1 cellular context compared by ENCODE assay signal in genomic region chr10:13739178-13739577, GRCh38.
A peak's percentile ranks its signal among the peaks of the same experiment; 100 is the strongest.
TF ChIP-seq lines count a peak whose summit lies in the region.

No MANE protein-coding gene starts in this region.

TF ChIP-seq in GM12878, 131 proteins besides CTCF, POLR2A, EP300 and RAD21 (continued from another document):
- TF ChIP-seq, protein P1, sequence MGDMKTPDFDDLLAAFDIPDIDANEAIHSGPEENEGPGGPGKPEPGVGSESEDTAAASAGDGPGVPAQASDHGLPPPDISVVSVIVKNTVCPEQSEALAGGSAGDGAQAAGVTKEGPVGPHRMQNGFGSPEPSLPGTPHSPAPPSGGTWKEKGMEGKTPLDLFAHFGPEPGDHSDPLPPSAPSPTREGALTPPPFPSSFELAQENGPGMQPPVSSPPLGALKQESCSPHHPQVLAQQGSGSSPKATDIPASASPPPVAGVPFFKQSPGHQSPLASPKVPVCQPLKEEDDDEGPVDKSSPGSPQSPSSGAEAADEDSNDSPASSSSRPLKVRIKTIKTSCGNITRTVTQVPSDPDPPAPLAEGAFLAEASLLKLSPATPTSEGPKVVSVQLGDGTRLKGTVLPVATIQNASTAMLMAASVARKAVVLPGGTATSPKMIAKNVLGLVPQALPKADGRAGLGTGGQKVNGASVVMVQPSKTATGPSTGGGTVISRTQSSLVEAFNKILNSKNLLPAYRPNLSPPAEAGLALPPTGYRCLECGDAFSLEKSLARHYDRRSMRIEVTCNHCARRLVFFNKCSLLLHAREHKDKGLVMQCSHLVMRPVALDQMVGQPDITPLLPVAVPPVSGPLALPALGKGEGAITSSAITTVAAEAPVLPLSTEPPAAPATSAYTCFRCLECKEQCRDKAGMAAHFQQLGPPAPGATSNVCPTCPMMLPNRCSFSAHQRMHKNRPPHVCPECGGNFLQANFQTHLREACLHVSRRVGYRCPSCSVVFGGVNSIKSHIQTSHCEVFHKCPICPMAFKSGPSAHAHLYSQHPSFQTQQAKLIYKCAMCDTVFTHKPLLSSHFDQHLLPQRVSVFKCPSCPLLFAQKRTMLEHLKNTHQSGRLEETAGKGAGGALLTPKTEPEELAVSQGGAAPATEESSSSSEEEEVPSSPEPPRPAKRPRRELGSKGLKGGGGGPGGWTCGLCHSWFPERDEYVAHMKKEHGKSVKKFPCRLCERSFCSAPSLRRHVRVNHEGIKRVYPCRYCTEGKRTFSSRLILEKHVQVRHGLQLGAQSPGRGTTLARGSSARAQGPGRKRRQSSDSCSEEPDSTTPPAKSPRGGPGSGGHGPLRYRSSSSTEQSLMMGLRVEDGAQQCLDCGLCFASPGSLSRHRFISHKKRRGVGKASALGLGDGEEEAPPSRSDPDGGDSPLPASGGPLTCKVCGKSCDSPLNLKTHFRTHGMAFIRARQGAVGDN (IDR thresholded peaks at IDR 0.05) = peak; percentile 48
